ENCODE assay signal across 22 cellular contexts in genomic region chrX:637660-638481, GRCh38. TPM values are rescaled to one million over a fixed set of nuclear protein-coding genes. Genes with fewer than 3 reads are reported as not detected.
DNase-seq lines count a peak whose midpoint lies in the region; ATAC-seq and TF ChIP-seq lines count a peak whose summit lies in the region.
"Had no signal": no experiment of that assay in that cellular context is flagged by ENCODE, and none has a peak within 500 bp of the region (broad histone marks: within the 10 kb centered on the region; RNA-seq: fewer than 3 reads in every experiment).

No MANE protein-coding gene starts in this region.

- no peak overlapping the region for H3K27ac Mint-ChIP-seq in GM23338
- H3K27ac Mint-ChIP-seq: nephron progenitor cell had no signal

- H3K9me2 ChIP-seq in GM23338 (ENCODE audit: insufficient read depth) (no peaks in the 10 kb centered on the region), neural cell (ENCODE audit: insufficient read depth, low read length) (no peaks in the 10 kb centered on the region)

- TF ChIP-seq CTCF in GM23338 (conservative IDR thresholded peaks at IDR 0.05; ENCODE audit: low read depth in 2 of 2), result no peak
- no peak for TF ChIP-seq CTCF in neural cell (IDR thresholded peaks at IDR 0.05; ENCODE audit: poor library complexity, severe bottlenecking)
- no peak for TF ChIP-seq CTCF in WERI-Rb-1 (IDR thresholded peaks at IDR 0.05; ENCODE audit: low read depth, low read length)

- no peak for TF ChIP-seq RAD21 in neural cell (conservative IDR thresholded peaks at IDR 0.05)

- H4K20me1 ChIP-seq in GM23338 (replicated peaks; ENCODE audit: insufficient read depth) (peaks cover 18% of the 10 kb centered on the region; the same call in 1 of the 2 replicates), neural cell (ENCODE audit: insufficient read depth) (no peaks in the 10 kb centered on the region)

- peaks cover 63% of the 10 kb centered on the region for H3K27me3 Mint-ChIP-seq in GM23338 (ENCODE audit: insufficient read depth, low read depth, poor library complexity)

- H2AFZ ChIP-seq in GM23338 (0 out of 2 replicates have a peak overlapping the region, but pooled peaks have one; percentile 23), neural cell (ENCODE audit: low read depth, low read length) (no peak overlapping the region)

- H3K4me1 ChIP-seq in GM23338 (ENCODE audit: insufficient read depth) (peaks cover 43% of the 10 kb centered on the region), duodenal mucosa (ENCODE audit: control insufficient read depth in 1 of 2, insufficient read depth in 2 of 2, low read length in 2 of 2) (peaks cover 9 to 15% of the 10 kb centered on the region in 2 donors), HAP-1 (no peaks in the 10 kb centered on the region)

- H3K4me2 ChIP-seq in GM23338 (peak overlapping the region; percentile 82), neural cell (ENCODE audit: low read length) (no peak overlapping the region)

- DNase-seq in NCI-H82 (lab: John Stamatoyannopoulos, UW), result peak; percentile 55
- DNase-seq in NCI-H82 treated with DMSO at 0.1 percent for 48 hours (lab: John Stamatoyannopoulos, UW; ENCODE audit: unreplicated experiment), result no peak
- no peak for DNase-seq in GM23338 (ENCODE audit: low spot score)
- DNase-seq in WERI-Rb-1, result no peak
- no peak for DNase-seq in HAP-1 (ENCODE audit: low spot score in 2 of 2)
- DNase-seq: activated CD4-positive, CD25-positive, alpha-beta regulatory T cell treated with anti-CD3 and anti-CD28 coated beads, Interleukin-2, amount 50 U/mL, for 72 hours; brain microvascular endothelial cell; CD8-positive, alpha-beta memory T cell; left cardiac atrium; mesenchymal stem cell; NCI-H187; NCI-H2227 treated with DMSO at 0.1 percent for 48 hours; nephron progenitor cell; stimulated activated naive CD4-positive, alpha-beta T cell had no signal

- peaks cover 30% of the 10 kb centered on the region for H3K36me3 Mint-ChIP-seq in GM23338 (ENCODE audit: low read depth)
- H3K36me3 Mint-ChIP-seq: CD8-positive, alpha-beta memory T cell had no signal

- H3K27me3 ChIP-seq in GM23338 (ENCODE audit: insufficient read depth) (peaks cover 100% of the 10 kb centered on the region), duodenal mucosa (ENCODE audit: control insufficient read depth in 1 of 2, insufficient read depth in 2 of 2, low read length in 2 of 2) (peaks cover 37 to 52% of the 10 kb centered on the region in 2 donors), neural cell (ENCODE audit: insufficient read depth, low read depth, low read length) (peaks cover 94% of the 10 kb centered on the region), WERI-Rb-1 (ENCODE audit: insufficient read depth, low read depth, severe bottlenecking) (peaks cover 79% of the 10 kb centered on the region), HAP-1 (ENCODE audit: low read depth) (no peaks in the 10 kb centered on the region)

- H3K4me3 Mint-ChIP-seq in GM23338, result no peak overlapping the region
- H3K4me3 Mint-ChIP-seq: nephron progenitor cell had no signal

- H3K4me3 ChIP-seq in GM23338 (peak overlapping the region; percentile 49), duodenal mucosa (ENCODE audit: low read depth in 1 of 2, low read length in 2 of 2) (peak overlapping the region; percentile 50 to 56), neural cell (ENCODE audit: low read length) (no peak overlapping the region), WERI-Rb-1 (ENCODE audit: low read depth, low read length) (no peak overlapping the region), HAP-1 (no peak overlapping the region)
- H3K4me3 ChIP-seq: GM12878 had no signal

- H3K4me1 Mint-ChIP-seq in GM23338, result peaks cover 4% of the 10 kb centered on the region; the same call in 2 of the 3 replicates

- peaks cover 86% of the 10 kb centered on the region for H3K9me3 Mint-ChIP-seq in GM23338

- no peaks in the 10 kb centered on the region for H3K79me2 ChIP-seq in GM23338 (replicated peaks; ENCODE audit: insufficient read depth)
- H3K79me2 ChIP-seq in neural cell (replicated peaks; ENCODE audit: insufficient read depth, low read length), result no peaks in the 10 kb centered on the region

- H3K9ac ChIP-seq in duodenal mucosa (ENCODE audit: low read depth in 1 of 2, low read length in 2 of 2) (no peak overlapping the region), neural cell (ENCODE audit: low read length) (no peak overlapping the region)

- H3K9me3 ChIP-seq in duodenal mucosa (ENCODE audit: control insufficient read depth in 1 of 2, low read length in 2 of 2) (no peaks in the 10 kb centered on the region), neural cell (ENCODE audit: low read length) (no peaks in the 10 kb centered on the region), WERI-Rb-1 (ENCODE audit: severe bottlenecking) (no peaks in the 10 kb centered on the region), HAP-1 (no peaks in the 10 kb centered on the region)
- H3K9me3 ChIP-seq: tibial nerve had no signal

- ATAC-seq in GM23338 (no peak), GM21367 (IDR thresholded peaks at IDR 0.05; ENCODE audit: unreplicated experiment) (no peak)
- ATAC-seq: GM12878, left cardiac atrium had no signal

- H3K27ac ChIP-seq in GM23338 (ENCODE audit: low read depth) (no peak overlapping the region), duodenal mucosa (ENCODE audit: low read depth, low read length) (no peak overlapping the region), neural cell (ENCODE audit: low read length) (no peak overlapping the region), WERI-Rb-1 (no peak overlapping the region)
- H3K27ac ChIP-seq: 22Rv1, brain microvascular endothelial cell, tibial nerve had no signal

- H3F3A ChIP-seq in GM23338 (replicated peaks; ENCODE audit: low read depth) (peaks cover 12% of the 10 kb centered on the region), neural cell (ENCODE audit: insufficient read depth, low read length, poor library complexity, severe bottlenecking) (no peaks in the 10 kb centered on the region)

- H3K36me3 ChIP-seq in GM23338 (ENCODE audit: insufficient read depth) (no peaks in the 10 kb centered on the region), duodenal mucosa (ENCODE audit: control insufficient read depth in 1 of 2, insufficient read depth in 2 of 2, low read length in 2 of 2) (no peaks in the 10 kb centered on the region), neural cell (ENCODE audit: insufficient read depth, low read length) (no peaks in the 10 kb centered on the region), WERI-Rb-1 (no peaks in the 10 kb centered on the region), HAP-1 (replicated peaks) (no peaks in the 10 kb centered on the region)
- H3K36me3 ChIP-seq: brain microvascular endothelial cell, tibial nerve had no signal

- in situ Hi-C loops in HAP-1 (cut with MboI; ENCODE audit: low sequenced_read_pairs), result no loop called here

- no peak for TF ChIP-seq EP300 in neural cell (conservative IDR thresholded peaks at IDR 0.05; ENCODE audit: poor library complexity, severe bottlenecking)

TF ChIP-seq in GM23338, 12 proteins besides CTCF, POLR2A, EP300 and RAD21 (continues in another document):
- peak; percentile 70 for TF ChIP-seq EZH2 (IDR thresholded peaks at IDR 0.05; ENCODE audit: low read depth, unreplicated experiment)

TF ChIP-seq in neural cell, 6 proteins besides CTCF, POLR2A, EP300 and RAD21:
- TF ChIP-seq MXI1 (conservative IDR thresholded peaks at IDR 0.05; ENCODE audit: poor library complexity, severe bottlenecking), result no peak
- TF ChIP-seq POLR2AphosphoS5 (IDR thresholded peaks at IDR 0.05), result peak; percentile 54

RNA-seq across cellular contexts. Expression of gene SHOX, which starts 7.3 kb away (rescaled TPM):
- not detected in 2 replicates for total RNA-seq in GM23338 (2014; rRNA removed; shearing (Covaris generic))
- polyA plus RNA-seq in GM23338 (2016; fragmentation: Nextera tagmentation; extraction: Ambion mirVana) (0.14 TPM in 1 of 2 replicates, not detected in the other), neural cell (not detected in 2 replicates)
- not detected in 2 replicates for polyA minus RNA-seq in neural cell
- total RNA-seq: activated CD8-positive, alpha-beta memory T cell treated with anti-CD3 and anti-CD28 coated beads for 36 hours; CD8-positive, alpha-beta memory T cell; GM12878; left cardiac atrium; posterior vena cava had no signal
- polyA plus RNA-seq: CD8-positive, alpha-beta memory T cell had no signal

Comparison
In these comparisons a context has a peak if more than half of its experiments do, and no peak if none do; other contexts are left out.
1. H3K4me3 ChIP-seq: peak in GM23338 (single experiment) and duodenal mucosa (2 of 2); none in neural cell (single experiment), WERI-Rb-1 (single experiment) and HAP-1 (single experiment).